In the genomic region with DNA sequence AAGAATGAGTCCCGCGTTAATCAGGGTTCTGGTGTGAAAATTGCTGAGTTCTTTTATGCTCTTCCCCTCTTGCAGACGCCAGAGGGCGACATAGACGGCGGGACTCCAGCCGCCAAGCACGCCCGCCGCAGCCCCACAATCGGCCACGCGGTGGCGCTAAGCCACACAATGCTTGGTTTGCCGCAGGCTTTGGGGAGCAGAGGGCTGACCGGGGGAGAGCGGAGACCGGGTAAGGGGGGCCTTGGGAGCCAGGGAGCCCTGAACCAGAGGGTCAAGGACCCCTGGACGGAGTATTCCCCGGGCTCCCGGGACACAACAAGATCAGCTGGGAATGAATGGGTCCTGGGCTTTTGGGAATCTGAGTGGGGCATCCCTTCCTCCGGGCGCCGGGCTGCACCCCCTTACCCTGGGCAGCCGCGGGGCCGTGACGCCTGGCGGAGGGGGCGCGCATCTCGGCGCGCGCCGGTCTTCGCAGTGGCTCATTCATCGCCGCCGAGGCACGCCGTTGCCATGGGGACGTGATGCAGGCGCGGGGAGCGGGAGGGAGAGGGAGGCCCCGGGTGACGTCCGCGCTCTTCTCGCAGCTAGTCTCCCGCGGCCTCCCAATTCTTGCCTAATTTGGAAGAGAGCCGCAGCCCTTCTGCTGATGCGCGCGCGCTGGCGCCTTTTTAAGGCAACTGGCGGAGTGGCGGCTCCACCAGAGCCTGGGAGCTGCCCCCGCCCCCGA, we compare ENCODE assay signal across 8 cellular contexts.
A peak's percentile ranks its signal among the peaks of the same experiment; 100 is the strongest.
DNase-seq lines count a peak whose midpoint lies in the region; ATAC-seq and TF ChIP-seq lines count a peak whose summit lies in the region.

No MANE protein-coding gene starts in this region.

- no peak for ATAC-seq in GM19463 (IDR thresholded peaks at IDR 0.05; ENCODE audit: unreplicated experiment)

- in situ Hi-C loops in HAP-1 (cut with MboI; ENCODE audit: low sequenced_read_pairs) (loop anchor here (5.0 to 10.0 kb wide), 2 partner anchors 276 to 424 kb away; no protein-coding TSS in a partner anchor), astrocyte of the cerebellum (cut with HindIII; ENCODE audit: low sequenced_read_pairs) (no loop called here)

- peaks cover 7% of the 10 kb centered on the region for H3K27me3 ChIP-seq in HAP-1 (ENCODE audit: low read depth)

- TF ChIP-seq CTCF in astrocyte of the cerebellum (IDR thresholded peaks at IDR 0.05; ENCODE audit: low read depth, low read length, missing control alignments) = peak; percentile 100

- no peaks in the 10 kb centered on the region for H3K4me1 ChIP-seq in HAP-1

- no peaks in the 10 kb centered on the region for H3K36me3 ChIP-seq in HAP-1 (replicated peaks)

- DNase-seq in COLO668 (lab: John Stamatoyannopoulos, UW; ENCODE audit: unreplicated experiment) (peak; percentile 81), HAP-1 (ENCODE audit: low spot score in 2 of 2) (peak; percentile 85 to 95), NCI-H2081 (lab: John Stamatoyannopoulos, UW) (peak; percentile 89 to 90), T-helper 9 cell (peak; percentile 97), astrocyte of the cerebellum (ENCODE audit: low read depth) (peak; percentile 62), hypothalamus (lab: John Stamatoyannopoulos, UW) (peak; percentile 17 to 91 (median 78)), retina (peak; percentile 99)

- H3K9me3 ChIP-seq in HAP-1 = no peaks in the 10 kb centered on the region

- H3K4me3 ChIP-seq in HAP-1 (peak overlapping the region; percentile 32), astrocyte of the cerebellum (ENCODE audit: low read depth, low read length) (peak overlapping the region; percentile 43)
